In the genomic region with DNA sequence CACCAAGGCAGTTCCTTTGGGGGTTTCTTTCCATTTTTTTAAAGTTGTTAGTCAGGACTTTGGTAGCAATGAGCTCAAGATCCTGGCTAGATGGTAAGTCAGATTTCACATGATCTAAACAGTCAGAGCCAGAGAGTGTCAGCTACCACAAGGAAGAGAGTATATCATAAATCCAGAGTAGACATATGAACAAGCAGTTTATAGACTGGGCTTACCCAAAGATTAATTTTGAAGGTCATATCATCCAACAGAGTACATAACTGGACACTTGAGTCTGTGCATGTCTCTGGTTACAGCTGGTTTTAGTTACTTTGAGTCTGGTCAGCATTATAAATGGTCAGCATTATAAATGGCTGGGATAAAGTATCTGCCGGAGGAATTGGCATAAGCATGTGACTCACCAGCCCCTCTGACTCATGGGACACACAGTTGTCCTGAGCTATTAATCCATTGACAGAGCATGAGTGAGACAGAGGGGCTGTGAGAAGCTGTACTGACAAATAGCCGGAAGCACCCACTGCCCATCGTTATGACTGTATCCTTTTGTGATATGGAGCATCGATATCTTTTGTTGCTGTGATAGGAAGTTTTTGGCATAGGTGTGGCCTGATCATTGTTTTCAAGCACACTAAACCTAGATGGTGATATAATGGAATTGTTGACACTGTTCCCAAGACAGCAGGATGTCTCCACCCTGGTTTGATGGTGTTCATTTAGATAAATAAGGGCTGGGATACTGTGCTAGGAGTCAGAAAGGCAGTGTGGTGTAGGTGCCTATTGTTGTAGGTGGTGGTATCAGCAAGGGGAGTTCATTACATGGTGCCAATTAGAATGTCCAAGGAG, we compare ENCODE assay signal across 8 cellular contexts. TPM values are rescaled to one million over a fixed set of nuclear protein-coding genes. Genes with fewer than 3 reads are reported as not detected.
DNase-seq lines count a peak whose midpoint lies in the region; ATAC-seq and TF ChIP-seq lines count a peak whose summit lies in the region.

No MANE protein-coding gene starts in this region.

- H3K79me2 ChIP-seq in GM23248 (ENCODE audit: insufficient read depth) (no peaks in the 10 kb centered on the region), SK-N-SH (ENCODE audit: insufficient read depth) (no peaks in the 10 kb centered on the region), Karpas-422 (ENCODE audit: low read length) (no peaks in the 10 kb centered on the region)

- POLR2A ChIA-PET in SK-N-SH (lab: Yijun Ruan, JAX), result no interaction called here

- H3K4me3 ChIP-seq in GM23248, result peak overlapping the region; percentile 42
- peak overlapping the region in 1 of 2 experiments; percentile 43; a peak in 3 of 4 replicates for H3K4me3 ChIP-seq in SK-N-SH (ENCODE audit: low read depth in 2 of 2, low read length in 1 of 2)
- no peak overlapping the region for H3K4me3 ChIP-seq in fibroblast of villous mesenchyme (ENCODE audit: low read depth, low read length)
- H3K4me3 ChIP-seq in skeletal muscle tissue (ENCODE audit: low read length in 3 of 3), result peak overlapping the region; percentile 24 to 38 (median 36)
- no peak overlapping the region for H3K4me3 ChIP-seq in Karpas-422 (ENCODE audit: low read length)

- H3K4me1 ChIP-seq in GM23248 (ENCODE audit: insufficient read depth) (peaks cover 73% of the 10 kb centered on the region), SK-N-SH (ENCODE audit: control insufficient read depth in 1 of 2, insufficient read depth in 2 of 2, low read depth in 1 of 2, low read length in 1 of 2) (peaks cover 7 to 12% of the 10 kb centered on the region in 2 experiments), skeletal muscle tissue (ENCODE audit: control insufficient read depth in 3 of 3, insufficient read depth in 3 of 3, low read length in 3 of 3) (peaks cover 37 to 48% (median 47%) of the 10 kb centered on the region in 3 donors), Karpas-422 (ENCODE audit: low read length) (no peaks in the 10 kb centered on the region)

- H4K20me1 ChIP-seq in GM23248 (ENCODE audit: insufficient read depth) (no peaks in the 10 kb centered on the region), SK-N-SH (ENCODE audit: insufficient read depth) (no peaks in the 10 kb centered on the region), Karpas-422 (ENCODE audit: insufficient read depth, low read depth, low read length) (no peaks in the 10 kb centered on the region)

- H3F3A ChIP-seq in GM23248 (ENCODE audit: insufficient read depth), result peaks cover 67% of the 10 kb centered on the region
- H3F3A ChIP-seq in SK-N-SH (replicated peaks; ENCODE audit: insufficient read depth), result peaks cover 57% of the 10 kb centered on the region

- 0 to 1% methylated on average over 4 of the region's 4 CpGs for WGBS in GM23248 (ENCODE audit: low coverage in 1 of 2, low lambda C conversion rate in 2 of 2, missing lambda C conversion rate in 2 of 2), 2 experiments
- WGBS in SK-N-SH (ENCODE audit: low lambda C conversion rate), result 0% methylated on average over 4 of the region's 4 CpGs

- TF ChIP-seq CTCF in SK-N-SH (IDR thresholded peaks at IDR 0.05) (no peak), fibroblast of villous mesenchyme (IDR thresholded peaks at IDR 0.05; ENCODE audit: insufficient read depth, low read depth, low read length) (no peak)

- H3K27me3 ChIP-seq in GM23248 (replicated peaks; ENCODE audit: insufficient read depth) (no peaks in the 10 kb centered on the region), SK-N-SH (ENCODE audit: insufficient read depth) (no peaks in the 10 kb centered on the region), skeletal muscle tissue (ENCODE audit: control insufficient read depth in 3 of 3, insufficient read depth in 3 of 3, low read length in 3 of 3) (no peaks in the 10 kb centered on the region), Karpas-422 (ENCODE audit: low read length) (no peaks in the 10 kb centered on the region)

- ATAC-seq in HG02571 (IDR thresholded peaks at IDR 0.05; ENCODE audit: unreplicated experiment), result no peak

- no peak for TF ChIP-seq RAD21 in SK-N-SH (IDR thresholded peaks at IDR 0.05; ENCODE audit: low read length)

- peak overlapping the region; percentile 72 for H3K9ac ChIP-seq in GM23248
- H3K9ac ChIP-seq in SK-N-SH, result peak overlapping the region; percentile 74
- peak overlapping the region; percentile 2 to 71 (median 60) for H3K9ac ChIP-seq in skeletal muscle tissue (ENCODE audit: low read depth in 1 of 3, low read length in 3 of 3)
- no peak overlapping the region for H3K9ac ChIP-seq in Karpas-422 (ENCODE audit: low read length)

- H3K9me2 ChIP-seq in GM23248 (ENCODE audit: insufficient read depth), result no peaks in the 10 kb centered on the region
- H3K9me2 ChIP-seq in SK-N-SH, result no peaks in the 10 kb centered on the region
- no peaks in the 10 kb centered on the region for H3K9me2 ChIP-seq in Karpas-422 (replicated peaks; ENCODE audit: insufficient read depth, low read length)

- in situ Hi-C loops in GM23248 (cut with MboI), result no loop called here

- H2AFZ ChIP-seq in GM23248, result no peak overlapping the region
- no peak overlapping the region for H2AFZ ChIP-seq in SK-N-SH (ENCODE audit: low read depth)
- H2AFZ ChIP-seq in Karpas-422 (ENCODE audit: low read length), result no peak overlapping the region

- H3K4me2 ChIP-seq in GM23248 (ENCODE audit: unreplicated experiment) (peak overlapping the region; percentile 79), SK-N-SH (peak overlapping the region; percentile 83), Karpas-422 (ENCODE audit: low read depth, low read length, poor library complexity, severe bottlenecking) (no peak overlapping the region)

- TF ChIP-seq EP300 in SK-N-SH (IDR thresholded peaks at IDR 0.05; ENCODE audit: borderline replicate concordance in 1 of 2, low read depth in 1 of 2, low read length in 1 of 2), result peak; percentile 86 to 100

- H3K9me3 ChIP-seq in GM23248 (ENCODE audit: low read depth), result no peaks in the 10 kb centered on the region
- 0 out of 2 replicates have a peak, but pooled peaks cover 6% of the 10 kb centered on the region for H3K9me3 ChIP-seq in SK-N-SH
- peaks cover 0 to 2% (median 0%) of the 10 kb centered on the region in 3 donors for H3K9me3 ChIP-seq in skeletal muscle tissue (ENCODE audit: control insufficient read depth in 3 of 3, low read length in 3 of 3)
- H3K9me3 ChIP-seq in Karpas-422 (ENCODE audit: low read length), result no peaks in the 10 kb centered on the region

- H3K36me3 ChIP-seq in GM23248 (ENCODE audit: low read depth) (no peaks in the 10 kb centered on the region), SK-N-SH (replicated peaks in 1 of 2; ENCODE audit: control insufficient read depth in 1 of 2, insufficient read depth in 2 of 2, low read length in 1 of 2) (no peaks in the 10 kb centered on the region), skeletal muscle tissue (ENCODE audit: control insufficient read depth in 3 of 3, insufficient read depth in 3 of 3, low read length in 3 of 3) (no peaks in the 10 kb centered on the region), Karpas-422 (ENCODE audit: insufficient read depth, low read length) (no peaks in the 10 kb centered on the region)

- H3K27ac ChIP-seq in GM23248 (peak overlapping the region; percentile 96), SK-N-SH (ENCODE audit: low read depth in 2 of 2, low read length in 1 of 2) (peak overlapping the region; percentile 94 to 99), skeletal muscle tissue (ENCODE audit: low read depth, low read length) (peak overlapping the region; percentile 97), Karpas-422 (ENCODE audit: low read length) (no peak overlapping the region)

- CTCF ChIA-PET in SK-N-SH (lab: Yijun Ruan, JAX), result interaction anchor here (1.0 to 1.3 kb wide), 5 partner anchors 14 to 734 kb away, joined by 3 to 7 read pairs (median 4); no protein-coding TSS in a partner anchor

- DNase-seq in GM23248 (peak; percentile 97), SK-N-SH (peak; percentile 21), fibroblast of villous mesenchyme (ENCODE audit: low read depth) (peak; percentile 99), Karpas-422 (no peak), NCI-H1694 treated with DMSO at 0.1 percent for 48 hours (lab: John Stamatoyannopoulos, UW) (no peak), UCSD-AML1 (lab: John Stamatoyannopoulos, UW; ENCODE audit: unreplicated experiment) (no peak)

TF ChIP-seq in SK-N-SH, 30 proteins besides CTCF, POLR2A, EP300 and RAD21 (continues in another document):
- TF ChIP-seq SMC3 (IDR thresholded peaks at IDR 0.05; ENCODE audit: low read depth, low read length) (no peak), RFX5 (IDR thresholded peaks at IDR 0.05; ENCODE audit: low read length) (no peak)
- TF ChIP-seq, protein P1, sequence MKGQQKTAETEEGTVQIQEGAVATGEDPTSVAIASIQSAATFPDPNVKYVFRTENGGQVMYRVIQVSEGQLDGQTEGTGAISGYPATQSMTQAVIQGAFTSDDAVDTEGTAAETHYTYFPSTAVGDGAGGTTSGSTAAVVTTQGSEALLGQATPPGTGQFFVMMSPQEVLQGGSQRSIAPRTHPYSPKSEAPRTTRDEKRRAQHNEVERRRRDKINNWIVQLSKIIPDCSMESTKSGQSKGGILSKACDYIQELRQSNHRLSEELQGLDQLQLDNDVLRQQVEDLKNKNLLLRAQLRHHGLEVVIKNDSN (IDR thresholded peaks at IDR 0.05; ENCODE audit: borderline replicate concordance, low read depth), result peak; percentile 41; the same call in 1 of the 2 replicates
- TF ChIP-seq, protein P2, sequence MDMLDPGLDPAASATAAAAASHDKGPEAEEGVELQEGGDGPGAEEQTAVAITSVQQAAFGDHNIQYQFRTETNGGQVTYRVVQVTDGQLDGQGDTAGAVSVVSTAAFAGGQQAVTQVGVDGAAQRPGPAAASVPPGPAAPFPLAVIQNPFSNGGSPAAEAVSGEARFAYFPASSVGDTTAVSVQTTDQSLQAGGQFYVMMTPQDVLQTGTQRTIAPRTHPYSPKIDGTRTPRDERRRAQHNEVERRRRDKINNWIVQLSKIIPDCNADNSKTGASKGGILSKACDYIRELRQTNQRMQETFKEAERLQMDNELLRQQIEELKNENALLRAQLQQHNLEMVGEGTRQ (IDR thresholded peaks at IDR 0.05; ENCODE audit: borderline replicate concordance, low read depth, low read length), result no peak

RNA-seq across cellular contexts. Expression of a gene that starts 19.2 kb away (rescaled TPM):
- total RNA-seq in GM23248 (2014; rRNA removed; shearing (Covaris generic)), result 193 and 238 TPM in 2 replicates
- polyA plus RNA-seq in GM23248 (2016; fragmentation: Nextera tagmentation; extraction: Ambion mirVana) (98.8 and 99.9 TPM in 2 replicates), SK-N-SH (2012; rRNA removed) (9.0 and 11.5 TPM in 2 replicates)
- polyA plus RNA-seq in SK-N-SH (2012; cell fraction: cytosol; rRNA removed), result 11.8 and 13.2 TPM in 2 replicates
- polyA plus RNA-seq in SK-N-SH (2012; cell fraction: nucleus; rRNA removed), result 6.0 and 10.4 TPM in 2 replicates
- total RNA-seq in fibroblast of villous mesenchyme (57.0 and 109 TPM in 2 replicates), skeletal muscle tissue (218 TPM)
- not detected in 2 replicates for total RNA-seq in Karpas-422 (2014; rRNA removed; shearing (Covaris generic); ENCODE audit: low replicate concordance)

Comparison
In these comparisons a context has a peak if more than half of its experiments do, and no peak if none do; other contexts are left out.
1. DNase-seq: peak in GM23248 (single experiment), SK-N-SH (single experiment) and fibroblast of villous mesenchyme (single experiment); none in Karpas-422 (single experiment), NCI-H1694 treated with DMSO at 0.1 percent for 48 hours (single experiment) and UCSD-AML1 (single experiment).
2. H3K4me3 ChIP-seq: peak in GM23248 (single experiment) and skeletal muscle tissue (3 of 3); none in fibroblast of villous mesenchyme (single experiment) and Karpas-422 (single experiment).
3. RNA of a gene that starts 19.2 kb away (total RNA-seq): 218 TPM in skeletal muscle tissue (single experiment), 193 to 238 TPM in GM23248 and 57.0 to 109 TPM in fibroblast of villous mesenchyme; not detected in Karpas-422; every median in the first group is over 10 times any median in the second.